In genomic region chr18:26406294-26406693, GRCh38 we compare ENCODE assay signal across 15 cellular contexts.
A peak's percentile ranks its signal among the peaks of the same experiment; 100 is the strongest.
DNase-seq lines count a peak whose midpoint lies in the region; ATAC-seq, FAIRE-seq and TF ChIP-seq lines count a peak whose summit lies in the region.
"Had no signal": no experiment of that assay in that cellular context is flagged by ENCODE, and none has a peak within 500 bp of the region (broad histone marks: within the 10 kb centered on the region; RNA-seq: fewer than 3 reads in every experiment).

No MANE protein-coding gene starts in this region.

- TF ChIP-seq RAD21 in A549 (conservative IDR thresholded peaks at IDR 0.05 in 1 of 2, IDR thresholded peaks at IDR 0.05 in 1 of 2): no peak

- no TSS peak for BruUV-seq in Panc1 (replicated peaks; lab: Mats Ljungman, UMichigan)

- no peak overlapping the region for H2BK120ac ChIP-seq in neuronal stem cell (ENCODE audit: low read depth, low read length)

- H2AFZ ChIP-seq in neuronal stem cell (ENCODE audit: low read length): no peak overlapping the region

- no peak overlapping the region for H2BK12ac ChIP-seq in neuronal stem cell (ENCODE audit: low read length)

- in situ Hi-C loops in Panc1 (cut with HindIII; ENCODE audit: low pct_unique_long_range_greater_than_20kb, low sequenced_read_pairs): no loop called here

- no peaks in the 10 kb centered on the region for H3K27me3 ChIP-seq in Panc1 (ENCODE audit: control insufficient read depth, insufficient read depth, low read length)
- H3K27me3 ChIP-seq in neuronal stem cell (ENCODE audit: control insufficient read depth in 3 of 3, insufficient read depth in 3 of 3, low read depth in 1 of 3, low read length in 3 of 3): peaks cover 0 to 4% (median 0%) of the 10 kb centered on the region in 3 experiments
- no peaks in the 10 kb centered on the region for H3K27me3 ChIP-seq in vagina
- H3K27me3 ChIP-seq: BE2C had no signal

- peak overlapping the region; percentile 52 for H4K8ac ChIP-seq in neuronal stem cell (ENCODE audit: low read depth, low read length)

- H3K79me1 ChIP-seq in neuronal stem cell (ENCODE audit: low read depth, low read length): no peaks in the 10 kb centered on the region

- POLR2A ChIA-PET in A549 (lab: Yijun Ruan, JAX): no interaction called here
- POLR2A ChIA-PET in HEK293 (lab: Yijun Ruan, JAX): interaction anchor here (1.2 kb wide), 2 partner anchors 142 to 143 kb away, joined by 4 read pairs; partner anchors contain the start of gene KCTD1
- POLR2A ChIA-PET in Panc1 (lab: Charles Lee): no interaction called here

- no peak overlapping the region for H2BK15ac ChIP-seq in neuronal stem cell (ENCODE audit: low read length)

- DNase-seq in A549 (ENCODE audit: low read depth in 1 of 2, low spot score in 1 of 2): no peak
- DNase-seq in Panc1 (ENCODE audit: low read depth, low spot score): no peak
- no peak for DNase-seq in neuronal stem cell (ENCODE audit: low spot score)
- no peak for DNase-seq in vagina (ENCODE audit: extremely low spot score in 2 of 2)
- no peak for DNase-seq in activated CD8-positive, alpha-beta memory T cell treated with anti-CD3 and anti-CD28 coated beads, Interleukin-2, amount 50 U/mL, for 48 hours
- DNase-seq: BE2C; CD8-positive, alpha-beta T cell; COR-L47; DND-41; GDM1 had no signal

- H3K4ac ChIP-seq in neuronal stem cell (ENCODE audit: low read length): no peak overlapping the region

- no peaks in the 10 kb centered on the region for H3K9me3 ChIP-seq in A549
- no peaks in the 10 kb centered on the region for H3K9me3 ChIP-seq in HEK293 (ENCODE audit: control insufficient read depth, insufficient read depth, low read depth, low read length)
- H3K9me3 ChIP-seq in Panc1 (ENCODE audit: control insufficient read depth, insufficient read depth, low read depth, low read length): no peaks in the 10 kb centered on the region
- H3K9me3 ChIP-seq in neuronal stem cell (replicated peaks in 1 of 2; ENCODE audit: control insufficient read depth in 2 of 2, insufficient read depth in 1 of 2, low read depth in 1 of 2, low read length in 2 of 2): no peaks in the 10 kb centered on the region
- H3K9me3 ChIP-seq in vagina: no peaks in the 10 kb centered on the region
- H3K9me3 ChIP-seq: BE2C had no signal

- H3K36me3 ChIP-seq in HEK293 (ENCODE audit: control insufficient read depth in 2 of 2, insufficient read depth in 1 of 2, low read length in 2 of 2): no peaks in the 10 kb centered on the region
- no peaks in the 10 kb centered on the region for H3K36me3 ChIP-seq in Panc1 (ENCODE audit: control insufficient read depth, insufficient read depth, low read length)
- no peaks in the 10 kb centered on the region for H3K36me3 ChIP-seq in neuronal stem cell (replicated peaks in 1 of 2; ENCODE audit: control insufficient read depth in 2 of 2, insufficient read depth in 2 of 2, low read length in 2 of 2)
- H3K36me3 ChIP-seq in vagina: no peaks in the 10 kb centered on the region
- H3K36me3 ChIP-seq: BE2C had no signal

- peak overlapping the region; percentile 70 to 79; a peak in 5 of 6 replicates for H3K27ac ChIP-seq in A549
- H3K27ac ChIP-seq in HEK293 (ENCODE audit: extremely low read depth, low read depth, low read length): no peak overlapping the region
- H3K27ac ChIP-seq in Panc1 (ENCODE audit: low read length): peak overlapping the region; percentile 12; the same call in 1 of the 2 replicates
- H3K27ac ChIP-seq in neuronal stem cell (replicated peaks; ENCODE audit: low read length): no peak overlapping the region
- H3K27ac ChIP-seq in vagina: no peak overlapping the region
- H3K27ac ChIP-seq: C4-2B had no signal

- no peak overlapping the region for H2AK5ac ChIP-seq in neuronal stem cell (ENCODE audit: low read depth, low read length)

- TF ChIP-seq EP300 in A549 (IDR thresholded peaks at IDR 0.05): no peak

- H4K91ac ChIP-seq in neuronal stem cell (ENCODE audit: low read depth, low read length, poor library complexity): no peak overlapping the region

- H2BK5ac ChIP-seq in neuronal stem cell (ENCODE audit: low read length): no peak overlapping the region

- H3K4me2 ChIP-seq in A549: no peak overlapping the region
- no peak overlapping the region for H3K4me2 ChIP-seq in neuronal stem cell (ENCODE audit: insufficient read depth, low read length, poor library complexity, severe bottlenecking)

- TF ChIP-seq POLR2A in A549 (IDR thresholded peaks at IDR 0.05; ENCODE audit: low read length): no peak
- TF ChIP-seq POLR2A in vagina (IDR thresholded peaks at IDR 0.05): no peak

- 94% methylated on average over 7 of the region's 12 CpGs for WGBS in A549 (ENCODE audit: missing lambda C conversion rate)
- WGBS in neuronal stem cell (ENCODE audit: extremely low coverage in 2 of 2, insufficient read length in 2 of 2, insufficient replicate concordance in 1 of 2), 2 donors: no CpG with 5 or more reads among the region's 12 CpGs

- intact Hi-C loops in Panc1 (cut with micrococcal nuclease; ENCODE audit: unreplicated experiment) (no loop called here), vagina (cut with DNase I) (no loop called here)

- H3K9ac ChIP-seq in neuronal stem cell (ENCODE audit: low read depth, low read length, poor library complexity): no peak overlapping the region

- TF ChIP-seq CTCF in A549 (IDR thresholded peaks at IDR 0.05) (no peak), HEK293 (tag by site-specific recombination; IDR thresholded peaks at IDR 0.05) (no peak), Panc1 (IDR thresholded peaks at IDR 0.05) (no peak), vagina (IDR thresholded peaks at IDR 0.05) (no peak)

- H3K18ac ChIP-seq in neuronal stem cell (ENCODE audit: low read length): no peak overlapping the region

- H3K4me1 ChIP-seq in A549 (peaks cover 8% of the 10 kb centered on the region; the same call in 2 of the 3 replicates), HEK293 (ENCODE audit: control insufficient read depth, insufficient read depth, low read length) (no peaks in the 10 kb centered on the region), Panc1 (ENCODE audit: control insufficient read depth, insufficient read depth, low read length) (no peaks in the 10 kb centered on the region), neuronal stem cell (ENCODE audit: control insufficient read depth in 2 of 2, insufficient read depth in 1 of 2, low read depth in 1 of 2, low read length in 2 of 2) (no peaks in the 10 kb centered on the region), vagina (peaks cover 7% of the 10 kb centered on the region)
- H3K4me1 ChIP-seq: BE2C had no signal

- no peak overlapping the region for H3K23ac ChIP-seq in neuronal stem cell (ENCODE audit: low read depth, low read length, poor library complexity)

- H3K14ac ChIP-seq in neuronal stem cell (ENCODE audit: low read length): no peak overlapping the region

- peak in 1 of 2 experiments; percentile 23; a peak in 1 of 6 replicates for ATAC-seq in A549
- no peak for ATAC-seq in Panc1
- no peak for ATAC-seq in GM18520 (IDR thresholded peaks at IDR 0.05; ENCODE audit: unreplicated experiment)
- ATAC-seq: CD8-positive, alpha-beta T cell had no signal

- H3K4me3 ChIP-seq in A549 (no peak overlapping the region), HEK293 (ENCODE audit: low read depth, low read length) (no peak overlapping the region), Panc1 (ENCODE audit: low read depth in 2 of 2, low read length in 2 of 2) (no peak overlapping the region), neuronal stem cell (ENCODE audit: low read length in 2 of 2) (no peak overlapping the region), vagina (no peak overlapping the region)

- no peak for FAIRE-seq in A549 (lab: Jason Lieb, UNC)
- FAIRE-seq: A204.1, GM12892 had no signal

- CTCF ChIA-PET in A549 (lab: Yijun Ruan, JAX): interaction anchor here (0.7 to 3.9 kb wide), 15 partner anchors 10 to 248 kb away, joined by 3 to 16 read pairs (median 4); no protein-coding TSS in a partner anchor
- CTCF ChIA-PET in HEK293 (lab: Yijun Ruan, JAX): interaction anchor here (0.5 to 2.3 kb wide), 13 partner anchors 8 to 243 kb away, joined by 3 to 14 read pairs (median 3); no protein-coding TSS in a partner anchor
- CTCF ChIA-PET in Panc1 (lab: Charles Lee): interaction anchor here (0.6 to 1.1 kb wide), 3 partner anchors 23 to 248 kb away, joined by 3 read pairs; no protein-coding TSS in a partner anchor

TF ChIP-seq in A549, 52 proteins besides CTCF, POLR2A, EP300 and RAD21:
- TF ChIP-seq CBX2 (IDR thresholded peaks at IDR 0.05; ENCODE audit: borderline replicate concordance, low read depth) (no peak), MAFK (IDR thresholded peaks at IDR 0.05; ENCODE audit: partially characterized antibody) (no peak), RCOR1 (IDR thresholded peaks at IDR 0.05; ENCODE audit: low read depth, low read length) (no peak), PHF8 (IDR thresholded peaks at IDR 0.05; ENCODE audit: borderline replicate concordance, low read depth) (no peak), CBX8 (IDR thresholded peaks at IDR 0.05) (no peak), HOXB13 (CRISPR knock-in tag; IDR thresholded peaks at IDR 0.05; ENCODE audit: low read depth) (no peak)
TF ChIP-seq in A549: peak in this region for 0.

TF ChIP-seq in HEK293, 187 proteins besides CTCF, POLR2A, EP300 and RAD21:
- 0 out of 2 replicates have a peak, but pooled peaks have one; percentile 10 for TF ChIP-seq GLIS1 (tag by site-specific recombination; IDR thresholded peaks at IDR 0.05)
- no peak for TF ChIP-seq ZNF707 (tag by site-specific recombination; IDR thresholded peaks at IDR 0.05)
TF ChIP-seq in HEK293: peak in this region for 1.

Comparison
In these comparisons a context has a peak if more than half of its experiments do, and no peak if none do; other contexts are left out.
1. H3K27ac ChIP-seq: peak in A549 (2 of 2) and Panc1 (single experiment); none in HEK293 (single experiment), neuronal stem cell (single experiment) and vagina (single experiment).